Comparison of ENCODE assay signal across 24 cellular contexts in the genomic region with DNA sequence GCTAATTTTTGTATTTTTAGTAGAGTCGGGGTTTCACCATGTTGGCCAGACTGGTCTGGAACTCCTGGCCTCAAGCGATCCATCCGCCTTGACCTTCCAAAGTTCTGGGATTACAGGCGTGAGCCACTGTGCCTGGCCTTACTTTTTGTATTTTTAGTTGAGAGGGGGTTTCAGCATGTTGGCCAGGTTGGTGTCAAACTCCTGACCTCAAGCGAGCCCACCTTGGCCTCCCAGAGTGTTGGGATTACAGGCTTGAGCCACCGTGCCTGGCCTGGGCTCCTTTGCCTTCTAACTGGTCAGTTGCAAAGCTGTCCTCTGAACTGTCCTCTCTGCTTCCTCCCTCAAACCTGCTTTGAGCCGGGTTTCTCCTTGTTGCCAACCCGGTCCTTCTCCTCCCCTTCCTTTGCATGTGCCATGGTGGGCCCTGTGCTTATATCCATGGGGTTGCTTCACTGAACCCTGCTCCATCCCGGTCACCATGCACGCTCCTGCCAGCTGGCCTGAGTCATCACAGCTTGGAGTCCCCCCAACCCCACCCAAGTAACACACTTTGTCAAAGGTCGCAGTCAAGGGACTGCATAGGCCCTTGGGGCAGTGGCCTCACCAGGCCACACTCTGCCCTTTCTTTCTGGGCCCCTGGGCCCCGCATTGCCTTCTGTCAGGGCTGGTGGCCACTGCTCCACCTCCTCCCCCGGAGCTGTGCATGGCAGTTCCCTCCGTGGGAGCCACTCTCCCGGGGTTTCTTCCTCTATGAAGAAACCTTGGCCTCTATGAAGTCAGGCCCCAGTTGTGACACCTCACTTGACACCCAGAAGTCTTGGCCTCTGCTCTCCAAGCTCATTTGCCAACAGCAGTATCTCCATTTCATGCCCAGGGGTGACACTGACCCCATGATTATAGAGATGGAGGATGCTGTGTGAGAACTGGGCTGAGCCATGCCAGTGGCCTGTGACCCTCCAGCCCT. TPM values are rescaled to one million over a fixed set of nuclear protein-coding genes. Genes with fewer than 3 reads are reported as not detected.
A peak's percentile ranks its signal among the peaks of the same experiment; 100 is the strongest.
DNase-seq lines count a peak whose midpoint lies in the region; TF ChIP-seq lines count a peak whose summit lies in the region.
"Had no signal": no experiment of that assay in that cellular context is flagged by ENCODE, and none has a peak within 500 bp of the region (broad histone marks: within the 10 kb centered on the region; RNA-seq: fewer than 3 reads in every experiment).

No MANE protein-coding gene starts in this region.

- peaks cover 4% of the 10 kb centered on the region for H3K9me3 Mint-ChIP-seq in glutamatergic neuron (ENCODE audit: unreplicated experiment)
- H3K9me3 Mint-ChIP-seq: activated naive CD4-positive, alpha-beta T cell treated with anti-CD3 and anti-CD28 coated beads for 36 hours; activated T-cell treated with anti-CD3 and anti-CD28 coated beads, Interleukin-2, amount 50 U/mL, for 4 hours; CD4-positive, alpha-beta T cell; effector memory CD8-positive, alpha-beta T cell; naive B cell; stimulated activated naive CD8-positive, alpha-beta T cell treated with anti-CD3 and anti-CD28 coated beads, Interleukin-15, Interleukin-2, amounts not matched to agents 100 ng/mL and 50 ng/mL, for 24 hours had no signal

- no peak overlapping the region for H3K4me3 Mint-ChIP-seq in glutamatergic neuron (ENCODE audit: unreplicated experiment)
- H3K4me3 Mint-ChIP-seq: activated naive CD4-positive, alpha-beta T cell treated with anti-CD3 and anti-CD28 coated beads for 36 hours; activated T-cell treated with anti-CD3 and anti-CD28 coated beads, Interleukin-2, amount 50 U/mL, for 4 hours; CD4-positive, alpha-beta T cell; stimulated activated naive CD8-positive, alpha-beta T cell treated with anti-CD3 and anti-CD28 coated beads, Interleukin-15, Interleukin-2, amounts not matched to agents 100 ng/mL and 50 ng/mL, for 24 hours had no signal

- H3K36me3 ChIP-seq in testis (ENCODE audit: low read depth, missing control alignments) = no peaks in the 10 kb centered on the region
- H3K36me3 ChIP-seq: pancreas had no signal

- TF ChIP-seq CTCF in NB4 (IDR thresholded peaks at IDR 0.05; ENCODE audit: low read depth, low read length) (no peak), testis (IDR thresholded peaks at IDR 0.05) (no peak), glutamatergic neuron (IDR thresholded peaks at IDR 0.05; ENCODE audit: partially characterized antibody, unreplicated experiment) (no peak)

- H3K4me1 Mint-ChIP-seq in glutamatergic neuron (ENCODE audit: low read depth, unreplicated experiment) = no peaks in the 10 kb centered on the region

- H3K27me3 ChIP-seq in testis = no peaks in the 10 kb centered on the region
- H3K27me3 ChIP-seq: hepatocyte, pancreas had no signal

- peaks cover 16% of the 10 kb centered on the region for H3K4me1 ChIP-seq in testis
- H3K4me1 ChIP-seq: pancreas had no signal

- intact Hi-C loops in testis (cut with DNase I; ENCODE audit: low total_unique reads) = no loop called here

- no peak overlapping the region for H3K27ac ChIP-seq in testis
- H3K27ac ChIP-seq: esophagus squamous epithelium, hepatocyte, KMS-11, pancreas had no signal

- H3K4me3 ChIP-seq in NB4 (ENCODE audit: low read depth, low read length) (no peak overlapping the region), testis (no peak overlapping the region)
- H3K4me3 ChIP-seq: esophagus squamous epithelium, hepatocyte, pancreas had no signal

- H3K9me3 ChIP-seq in testis = no peaks in the 10 kb centered on the region
- H3K9me3 ChIP-seq: esophagus squamous epithelium, pancreas had no signal

- TF ChIP-seq POLR2A in NB4 (IDR thresholded peaks at IDR 0.05; ENCODE audit: extremely low read depth, insufficient read length) (no peak), testis (IDR thresholded peaks at IDR 0.05) (no peak)

- peaks cover 4% of the 10 kb centered on the region for H3K27me3 Mint-ChIP-seq in glutamatergic neuron (ENCODE audit: unreplicated experiment)
- H3K27me3 Mint-ChIP-seq: stimulated activated naive CD8-positive, alpha-beta T cell treated with anti-CD3 and anti-CD28 coated beads, Interleukin-15, Interleukin-2, amounts not matched to agents 100 ng/mL and 50 ng/mL, for 24 hours had no signal

- DNase-seq in activated CD8-positive, alpha-beta memory T cell treated with anti-CD3 and anti-CD28 coated beads for 24 hours = peak; percentile 41
- DNase-seq in activated CD8-positive, alpha-beta memory T cell treated with anti-CD3 and anti-CD28 coated beads, Interleukin-2, amount 50 U/mL, for 48 hours = no peak
- DNase-seq in NB4 (ENCODE audit: low read depth) (peak; percentile 8), fibroblast of the conjunctiva (ENCODE audit: low read depth) (peak; percentile 5), testis (peak; percentile 12), retina (no peak), glutamatergic neuron (no peak), dermis blood vessel endothelial cell (no peak)
- DNase-seq: activated naive CD4-positive, alpha-beta T cell treated with anti-CD3 and anti-CD28 coated beads for 36 hours; activated T-cell treated with anti-CD3 and anti-CD28 coated beads, Interleukin-2, amount 50 U/mL, for 4 hours; aorta; CD4-positive, alpha-beta T cell; effector memory CD8-positive, alpha-beta T cell; esophagus squamous epithelium; islet precursor cell; mammary epithelial cell; naive B cell; NCI-H1092 treated with DMSO at 0.1 percent for 48 hours; NCI-H524; SHP77 treated with DMSO at 0.1 percent for 48 hours had no signal

- H3K27ac Mint-ChIP-seq in glutamatergic neuron (ENCODE audit: unreplicated experiment) = no peak overlapping the region
- H3K27ac Mint-ChIP-seq: activated naive CD4-positive, alpha-beta T cell treated with anti-CD3 and anti-CD28 coated beads for 36 hours; CD4-positive, alpha-beta T cell; effector memory CD8-positive, alpha-beta T cell; stimulated activated naive CD8-positive, alpha-beta T cell treated with anti-CD3 and anti-CD28 coated beads, Interleukin-15, Interleukin-2, amounts not matched to agents 100 ng/mL and 50 ng/mL, for 24 hours had no signal

- 78 to 81% methylated on average over 14 to 15 of the region's 15 CpGs for WGBS in testis, 2 donors

- no peaks in the 10 kb centered on the region for H3K36me3 Mint-ChIP-seq in glutamatergic neuron (ENCODE audit: unreplicated experiment)
- H3K36me3 Mint-ChIP-seq: naive B cell had no signal

RNA-seq across cellular contexts. Expression of a gene that starts 21.3 kb away (rescaled TPM):
- total RNA-seq in testis (10 to 100 TPM; 25.6 to 41.3 TPM), glutamatergic neuron (ENCODE audit: unreplicated experiment) (0.17 TPM), dermis blood vessel endothelial cell (49.5 and 52.1 TPM in 2 replicates)
- polyA plus RNA-seq in testis (ENCODE audit: insufficient read depth, low read depth, low replicate concordance) = 22.8 TPM

Comparison
In these comparisons a context has a peak if more than half of its experiments do, and no peak if none do; other contexts are left out.
1. DNase-seq: peak in activated CD8-positive, alpha-beta memory T cell treated with anti-CD3 and anti-CD28 coated beads for 24 hours (single experiment), NB4 (single experiment), fibroblast of the conjunctiva (single experiment) and testis (single experiment); none in activated CD8-positive, alpha-beta memory T cell treated with anti-CD3 and anti-CD28 coated beads, Interleukin-2, amount 50 U/mL, for 48 hours (single experiment), retina (single experiment), glutamatergic neuron (single experiment) and dermis blood vessel endothelial cell (single experiment).
2. RNA of a gene that starts 21.3 kb away (total RNA-seq): 49.5 to 52.1 TPM in dermis blood vessel endothelial cell and 25.6 to 41.3 TPM in testis; 0.17 TPM in glutamatergic neuron (single experiment); every median in the first group is over 10 times any median in the second.